Comparison of ENCODE assay signal across 10 cellular contexts in genomic region chr1:210347112-210347511, GRCh38. TPM values are rescaled to one million over a fixed set of nuclear protein-coding genes. Genes with fewer than 3 reads are reported as not detected.
A peak's percentile ranks its signal among the peaks of the same experiment; 100 is the strongest.
DNase-seq lines count a peak whose midpoint lies in the region; ATAC-seq and TF ChIP-seq lines count a peak whose summit lies in the region.
"Had no signal": no experiment of that assay in that cellular context is flagged by ENCODE, and none has a peak within 500 bp of the region (broad histone marks: within the 10 kb centered on the region; RNA-seq: fewer than 3 reads in every experiment).

No MANE protein-coding gene starts in this region.

- peak overlapping the region; percentile 50 for H3K27ac Mint-ChIP-seq in activated B cell treated with CpG ODN at 0.5 μM for 24 hours
- H3K27ac Mint-ChIP-seq in naive thymus-derived CD4-positive, alpha-beta T cell, result no peak overlapping the region

- H3K27ac ChIP-seq in naive thymus-derived CD4-positive, alpha-beta T cell (ENCODE audit: low read depth, low read length), result no peak overlapping the region
- H3K27ac ChIP-seq in substantia nigra (ENCODE audit: low read depth, low read length, poor library complexity, severe bottlenecking), result no peak overlapping the region
- H3K27ac ChIP-seq in smooth muscle cell (ENCODE audit: low read depth), result no peak overlapping the region
- H3K27ac ChIP-seq in PC-9, result no peak overlapping the region
- H3K27ac ChIP-seq: HL-60 had no signal

- peaks cover 0 to 18% of the 10 kb centered on the region in 2 donors for H3K4me1 ChIP-seq in naive thymus-derived CD4-positive, alpha-beta T cell (ENCODE audit: control insufficient read depth in 2 of 2, insufficient read depth in 2 of 2, low read length in 2 of 2)
- H3K4me1 ChIP-seq in smooth muscle cell (ENCODE audit: low read depth), result peaks cover 7% of the 10 kb centered on the region
- no peaks in the 10 kb centered on the region for H3K4me1 ChIP-seq in PC-9 (replicated peaks; ENCODE audit: insufficient read depth)

- no peak overlapping the region for H3K9ac ChIP-seq in smooth muscle cell (ENCODE audit: low read depth)

- CTCF ChIA-PET in activated B cell treated with CpG ODN at 0.5 μM for 24 hours (lab: Charles Lee) (no interaction called here), PC-9 (lab: Charles Lee) (no interaction called here)
- CTCF ChIA-PET in naive thymus-derived CD4-positive, alpha-beta T cell (lab: Charles Lee), result no interaction called here

- no peaks in the 10 kb centered on the region for H3K9me3 ChIP-seq in naive thymus-derived CD4-positive, alpha-beta T cell (ENCODE audit: control insufficient read depth in 2 of 3, low read length in 3 of 3)
- H3K9me3 ChIP-seq in smooth muscle cell (replicated peaks; ENCODE audit: low read depth) (no peaks in the 10 kb centered on the region), PC-9 (ENCODE audit: insufficient read depth, low read depth) (no peaks in the 10 kb centered on the region)

- POLR2A ChIA-PET in activated B cell treated with CpG ODN at 0.5 μM for 24 hours (lab: Charles Lee), result no interaction called here
- POLR2A ChIA-PET in naive thymus-derived CD4-positive, alpha-beta T cell (lab: Charles Lee), result no interaction called here
- POLR2A ChIA-PET in PC-9 (lab: Charles Lee; ENCODE audit: unreplicated experiment), result no interaction called here

- ATAC-seq in GM18508 (IDR thresholded peaks at IDR 0.05; ENCODE audit: insufficient read depth, unreplicated experiment), result peak; percentile 53
- ATAC-seq in GM21717 (IDR thresholded peaks at IDR 0.05; ENCODE audit: unreplicated experiment), result peak; percentile 50
- ATAC-seq in activated B cell treated with CpG ODN at 0.5 μM for 24 hours (ENCODE audit: low read depth), result no peak
- peak; percentile 26 for ATAC-seq in naive thymus-derived CD4-positive, alpha-beta T cell
- ATAC-seq in omental fat pad (ENCODE audit: low FRiP score), result no peak

- H3K27me3 ChIP-seq in naive thymus-derived CD4-positive, alpha-beta T cell (ENCODE audit: control insufficient read depth in 2 of 2, insufficient read depth in 2 of 2, low read length in 2 of 2), result no peaks in the 10 kb centered on the region
- H3K27me3 ChIP-seq in smooth muscle cell (ENCODE audit: low read depth), result no peaks in the 10 kb centered on the region
- H3K27me3 ChIP-seq in PC-9 (ENCODE audit: insufficient read depth, low read depth), result no peaks in the 10 kb centered on the region

- H3K36me3 ChIP-seq in naive thymus-derived CD4-positive, alpha-beta T cell (ENCODE audit: control insufficient read depth in 2 of 3, insufficient read depth in 3 of 3, low read length in 3 of 3), result no peaks in the 10 kb centered on the region
- no peaks in the 10 kb centered on the region for H3K36me3 ChIP-seq in smooth muscle cell (ENCODE audit: low read depth)
- no peaks in the 10 kb centered on the region for H3K36me3 ChIP-seq in PC-9 (ENCODE audit: low read depth)

- H4K20me1 ChIP-seq in smooth muscle cell (ENCODE audit: low read depth), result no peaks in the 10 kb centered on the region
- H4K20me1 ChIP-seq in PC-9 (ENCODE audit: insufficient read depth), result no peaks in the 10 kb centered on the region

- no peak overlapping the region for H3K4me3 Mint-ChIP-seq in activated B cell treated with CpG ODN at 0.5 μM for 24 hours
- no peak overlapping the region for H3K4me3 Mint-ChIP-seq in naive thymus-derived CD4-positive, alpha-beta T cell

- H3K4me3 ChIP-seq in naive thymus-derived CD4-positive, alpha-beta T cell (ENCODE audit: low read length), result no peak overlapping the region
- no peak overlapping the region for H3K4me3 ChIP-seq in smooth muscle cell
- no peak overlapping the region for H3K4me3 ChIP-seq in PC-9

- H3K4me2 ChIP-seq in smooth muscle cell (no peak overlapping the region), PC-9 (no peak overlapping the region)

- H3K4me1 Mint-ChIP-seq in activated B cell treated with CpG ODN at 0.5 μM for 24 hours, result peaks cover 20% of the 10 kb centered on the region
- peaks cover 0 to 9% (median 0%) of the 10 kb centered on the region in 7 donors for H3K4me1 Mint-ChIP-seq in naive thymus-derived CD4-positive, alpha-beta T cell

- no peaks in the 10 kb centered on the region for H3K27me3 Mint-ChIP-seq in activated B cell treated with CpG ODN at 0.5 μM for 24 hours
- H3K27me3 Mint-ChIP-seq in naive thymus-derived CD4-positive, alpha-beta T cell, result peaks cover 0 to 2% (median 0%) of the 10 kb centered on the region in 5 donors

- H3F3A ChIP-seq in smooth muscle cell (ENCODE audit: low read depth) (no peaks in the 10 kb centered on the region), PC-9 (ENCODE audit: insufficient read depth, low read depth) (no peaks in the 10 kb centered on the region)

- DNase-seq in activated B cell treated with CpG ODN at 0.5 μM for 24 hours, result no peak
- DNase-seq in naive thymus-derived CD4-positive, alpha-beta T cell, result no peak
- DNase-seq in omental fat pad (ENCODE audit: low spot score), result no peak
- no peak for DNase-seq in substantia nigra (lab: John Stamatoyannopoulos, UW)
- DNase-seq in smooth muscle cell (lab: John Stamatoyannopoulos, UW; ENCODE audit: unreplicated experiment), result no peak
- no peak for DNase-seq in PC-9
- DNase-seq: effector memory CD4-positive, alpha-beta T cell had no signal

- H3K79me2 ChIP-seq in smooth muscle cell (ENCODE audit: low read depth) (no peaks in the 10 kb centered on the region), PC-9 (ENCODE audit: low read depth) (no peaks in the 10 kb centered on the region)

- intact Hi-C loops in activated B cell treated with CpG ODN at 0.5 μM for 24 hours (cut with micrococcal nuclease), result no loop called here
- intact Hi-C loops in naive thymus-derived CD4-positive, alpha-beta T cell (cut with micrococcal nuclease), result no loop called here
- intact Hi-C loops in PC-9 (cut with micrococcal nuclease; ENCODE audit: unreplicated experiment), result no loop called here

- peaks cover 1% of the 10 kb centered on the region for H3K36me3 Mint-ChIP-seq in activated B cell treated with CpG ODN at 0.5 μM for 24 hours (ENCODE audit: low read depth)
- peaks cover 0 to 4% (median 0%) of the 10 kb centered on the region in 5 donors for H3K36me3 Mint-ChIP-seq in naive thymus-derived CD4-positive, alpha-beta T cell

- H3K9me3 Mint-ChIP-seq in activated B cell treated with CpG ODN at 0.5 μM for 24 hours, result no peaks in the 10 kb centered on the region
- no peaks in the 10 kb centered on the region for H3K9me3 Mint-ChIP-seq in naive thymus-derived CD4-positive, alpha-beta T cell

- 92% methylated on average over 1 of the region's 1 CpG for WGBS in smooth muscle cell (ENCODE audit: low lambda C conversion rate)

- no peak overlapping the region for H2AFZ ChIP-seq in smooth muscle cell (ENCODE audit: low read depth)
- no peak overlapping the region for H2AFZ ChIP-seq in PC-9

- H3K9me2 ChIP-seq in PC-9 (ENCODE audit: insufficient read depth), result no peaks in the 10 kb centered on the region

- no TSS peak for BruUV-seq in PC-9 (replicated peaks; lab: Mats Ljungman, UMichigan)

- TF ChIP-seq CTCF in activated B cell treated with CpG ODN at 0.5 μM for 24 hours (IDR thresholded peaks at IDR 0.05) (no peak), omental fat pad (IDR thresholded peaks at IDR 0.05) (no peak), smooth muscle cell (IDR thresholded peaks at IDR 0.05; ENCODE audit: borderline replicate concordance, insufficient read depth, poor library complexity, severe bottlenecking) (no peak), PC-9 (conservative IDR thresholded peaks at IDR 0.05) (no peak)

RNA-seq across cellular contexts. Expression of gene HHAT, which starts 18.4 kb away (rescaled TPM):
- total RNA-seq in activated B cell treated with CpG ODN at 0.5 μM for 24 hours, result 6.1 and 8.5 TPM in 2 replicates
- total RNA-seq in naive thymus-derived CD4-positive, alpha-beta T cell, result 1 to 10 TPM; 1.1 to 3.8 (median 2.7) TPM
- under 1 TPM; 0.84 to 0.99 TPM for polyA plus RNA-seq in naive thymus-derived CD4-positive, alpha-beta T cell
- total RNA-seq in omental fat pad, result 1 to 10 TPM; 3.4 to 7.8 (median 4.6) TPM
- total RNA-seq in smooth muscle cell, result 9.8 and 11.4 TPM in 2 replicates
- 4.6 and 8.8 TPM in 2 replicates for polyA plus RNA-seq in smooth muscle cell
- 5.3 and 10.9 TPM in 2 replicates for total RNA-seq in PC-9 (2021)

Comparison
In these comparisons a context has a peak if more than half of its experiments do, and no peak if none do; other contexts are left out.
1. ATAC-seq: peak in GM18508 (single experiment), GM21717 (single experiment) and naive thymus-derived CD4-positive, alpha-beta T cell (single experiment); none in activated B cell treated with CpG ODN at 0.5 μM for 24 hours (single experiment) and omental fat pad (single experiment).